1 cellular context compared by ENCODE assay signal in the genomic region with DNA sequence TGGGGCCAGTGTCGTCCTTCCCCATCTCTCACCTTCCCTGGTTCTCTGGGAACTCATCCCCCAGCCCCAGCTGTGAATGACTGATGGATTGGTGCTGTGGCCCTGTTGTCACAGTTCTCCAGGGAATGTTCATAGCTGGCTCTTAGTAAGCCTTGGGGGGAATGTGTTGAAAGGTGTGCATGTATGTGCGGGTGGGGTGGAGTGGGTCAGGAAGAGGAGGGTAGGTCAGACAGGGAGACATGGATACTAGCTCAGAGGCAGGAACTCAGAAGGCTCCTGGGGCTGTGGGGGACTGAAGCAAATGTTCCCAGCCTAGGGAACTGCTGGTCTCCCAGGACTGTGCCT.
TF ChIP-seq lines count a peak whose summit lies in the region.

No MANE protein-coding gene starts in this region.

TF ChIP-seq in H1, 55 proteins besides CTCF, POLR2A, EP300 and RAD21:
- no peak for TF ChIP-seq ZNF274 (IDR thresholded peaks at IDR 0.05; ENCODE audit: borderline replicate concordance, extremely low read depth, low read length)
- TF ChIP-seq, protein P1, sequence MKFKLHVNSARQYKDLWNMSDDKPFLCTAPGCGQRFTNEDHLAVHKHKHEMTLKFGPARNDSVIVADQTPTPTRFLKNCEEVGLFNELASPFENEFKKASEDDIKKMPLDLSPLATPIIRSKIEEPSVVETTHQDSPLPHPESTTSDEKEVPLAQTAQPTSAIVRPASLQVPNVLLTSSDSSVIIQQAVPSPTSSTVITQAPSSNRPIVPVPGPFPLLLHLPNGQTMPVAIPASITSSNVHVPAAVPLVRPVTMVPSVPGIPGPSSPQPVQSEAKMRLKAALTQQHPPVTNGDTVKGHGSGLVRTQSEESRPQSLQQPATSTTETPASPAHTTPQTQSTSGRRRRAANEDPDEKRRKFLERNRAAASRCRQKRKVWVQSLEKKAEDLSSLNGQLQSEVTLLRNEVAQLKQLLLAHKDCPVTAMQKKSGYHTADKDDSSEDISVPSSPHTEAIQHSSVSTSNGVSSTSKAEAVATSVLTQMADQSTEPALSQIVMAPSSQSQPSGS (IDR thresholded peaks at IDR 0.05; ENCODE audit: low read length) = no peak
